1 cellular context compared by ENCODE assay signal in the genomic region with DNA sequence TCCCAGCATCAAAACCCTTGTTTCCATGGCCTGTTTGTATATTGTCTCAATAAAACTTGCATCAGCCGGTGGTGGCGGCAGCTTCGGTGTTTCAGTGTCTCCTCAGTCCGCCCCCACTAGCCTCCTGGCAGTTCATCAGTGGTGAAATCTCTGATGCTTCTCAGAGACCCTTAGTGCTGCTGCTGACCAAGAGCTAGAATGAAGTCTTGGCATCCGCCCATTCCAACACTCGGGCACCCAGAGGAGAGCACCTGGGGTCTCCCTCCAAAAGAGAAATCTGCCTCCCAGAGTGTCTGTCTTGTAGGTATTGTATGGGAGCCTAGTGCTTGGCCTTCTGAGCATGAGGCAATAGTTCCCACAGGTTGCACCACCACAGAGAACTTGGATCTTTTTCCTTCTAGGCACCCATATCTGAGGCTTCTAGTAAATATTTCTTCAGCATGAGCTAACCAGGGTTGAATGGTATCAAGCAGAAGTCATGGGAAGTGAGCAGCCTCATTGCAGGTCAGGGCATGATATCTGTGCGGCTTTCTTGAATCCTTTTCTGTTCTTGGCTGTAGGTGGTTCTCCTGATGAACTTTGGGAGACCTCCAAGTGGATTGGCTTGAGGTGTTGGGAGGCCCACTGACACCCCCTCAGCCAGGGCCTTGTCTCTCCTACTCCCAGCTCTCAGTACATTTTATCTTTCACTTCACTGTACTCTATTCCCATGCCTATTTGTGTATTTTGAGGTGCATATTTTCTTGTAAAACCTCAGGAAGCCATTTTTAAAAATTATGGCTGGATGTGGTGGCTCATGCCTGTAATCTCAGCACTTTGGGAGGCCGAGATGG.
TF ChIP-seq lines count a peak whose summit lies in the region.

No MANE protein-coding gene starts in this region.

TF ChIP-seq in K562, 482 proteins besides CTCF, POLR2A, EP300 and RAD21 (continued from another document and continues in another):
- TF ChIP-seq ZKSCAN8 (CRISPR knock-in tag; IDR thresholded peaks at IDR 0.05) (no peak), KHSRP (IDR thresholded peaks at IDR 0.05) (no peak), DMBX1 (CRISPR knock-in tag; IDR thresholded peaks at IDR 0.05; ENCODE audit: borderline replicate concordance) (no peak; the same call in 1 of the 2 replicates), ZBTB43 (CRISPR knock-in tag; IDR thresholded peaks at IDR 0.05) (no peak; the same call in 1 of the 2 replicates), TRIM24 (IDR thresholded peaks at IDR 0.05) (peak; percentile 58 to 76; a peak in 2 of 4 replicates), E4F1 (CRISPR knock-in tag; IDR thresholded peaks at IDR 0.05; ENCODE audit: borderline replicate concordance) (no peak), PYGO2 (tag; IDR thresholded peaks at IDR 0.05) (no peak), THRB (CRISPR knock-in tag; conservative IDR thresholded peaks at IDR 0.05) (no peak), MTA1 (IDR thresholded peaks at IDR 0.05; ENCODE audit: borderline replicate concordance) (no peak), NR2C2 (CRISPR knock-in tag; IDR thresholded peaks at IDR 0.05) (no peak), NR2C2 (tag; IDR thresholded peaks at IDR 0.05) (0 out of 2 replicates have a peak, but pooled peaks have one; percentile 61), EWSR1 (IDR thresholded peaks at IDR 0.05; ENCODE audit: borderline replicate concordance, low read depth, partially characterized antibody) (no peak), PML (IDR thresholded peaks at IDR 0.05; ENCODE audit: low read length) (0 out of 2 replicates have a peak, but pooled peaks have one; percentile 14), ZBTB1 (CRISPR knock-in tag; IDR thresholded peaks at IDR 0.05; ENCODE audit: borderline replicate concordance, low read depth) (no peak; the same call in 1 of the 2 replicates), RERE (CRISPR knock-in tag; IDR thresholded peaks at IDR 0.05; ENCODE audit: borderline replicate concordance) (peak; percentile 92; the same call in 1 of the 2 replicates), ZNF584 (CRISPR knock-in tag; IDR thresholded peaks at IDR 0.05; ENCODE audit: low read depth) (0 out of 2 replicates have a peak, but pooled peaks have one; percentile 49), MYNN (IDR thresholded peaks at IDR 0.05) (no peak), MYNN (CRISPR knock-in tag; IDR thresholded peaks at IDR 0.05) (no peak), TBP (optimal IDR thresholded peaks at IDR 0.05; ENCODE audit: low read depth, low read length) (no peak), NFYB (IDR thresholded peaks at IDR 0.05; ENCODE audit: extremely low read depth, insufficient read length) (no peak), MEF2A (IDR thresholded peaks at IDR 0.05; ENCODE audit: control insufficient read depth, low read depth, low read length) (no peak), ZFPM2 (CRISPR knock-in tag; IDR thresholded peaks at IDR 0.05) (no peak; the same call in 1 of the 2 replicates), PTRF (tag; IDR thresholded peaks at IDR 0.05) (0 out of 2 replicates have a peak, but pooled peaks have one; percentile 59), L3MBTL2 (IDR thresholded peaks at IDR 0.05) (peak; percentile 72), FOXA3 (CRISPR knock-in tag; conservative IDR thresholded peaks at IDR 0.05 in 1 of 2, IDR thresholded peaks at IDR 0.05 in 1 of 2) (no peak), POLR2B (IDR thresholded peaks at IDR 0.05; ENCODE audit: low read depth, partially characterized antibody) (peak; percentile 57), ZNF445 (CRISPR knock-in tag; IDR thresholded peaks at IDR 0.05; ENCODE audit: low read depth) (no peak), ZNF583 (CRISPR knock-in tag; IDR thresholded peaks at IDR 0.05) (no peak), HDAC2 (IDR thresholded peaks at IDR 0.05) (peak; percentile 25; the same call in 1 of the 2 replicates), ETS2 (tag; IDR thresholded peaks at IDR 0.05; ENCODE audit: borderline replicate concordance, poor library complexity, severe bottlenecking) (no peak), TFE3 (CRISPR knock-in tag; IDR thresholded peaks at IDR 0.05) (no peak; the same call in 1 of the 2 replicates), ZNF76 (CRISPR knock-in tag; IDR thresholded peaks at IDR 0.05; ENCODE audit: borderline replicate concordance) (no peak), MAFF (IDR thresholded peaks at IDR 0.05; ENCODE audit: low read length) (no peak), RB1 (IDR thresholded peaks at IDR 0.05; ENCODE audit: low read depth) (no peak), ZNF778 (CRISPR knock-in tag; IDR thresholded peaks at IDR 0.05) (no peak), KDM2B (CRISPR knock-in tag; IDR thresholded peaks at IDR 0.05) (no peak)
- TF ChIP-seq, protein P1, sequence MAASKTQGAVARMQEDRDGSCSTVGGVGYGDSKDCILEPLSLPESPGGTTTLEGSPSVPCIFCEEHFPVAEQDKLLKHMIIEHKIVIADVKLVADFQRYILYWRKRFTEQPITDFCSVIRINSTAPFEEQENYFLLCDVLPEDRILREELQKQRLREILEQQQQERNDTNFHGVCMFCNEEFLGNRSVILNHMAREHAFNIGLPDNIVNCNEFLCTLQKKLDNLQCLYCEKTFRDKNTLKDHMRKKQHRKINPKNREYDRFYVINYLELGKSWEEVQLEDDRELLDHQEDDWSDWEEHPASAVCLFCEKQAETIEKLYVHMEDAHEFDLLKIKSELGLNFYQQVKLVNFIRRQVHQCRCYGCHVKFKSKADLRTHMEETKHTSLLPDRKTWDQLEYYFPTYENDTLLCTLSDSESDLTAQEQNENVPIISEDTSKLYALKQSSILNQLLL (CRISPR knock-in tag; IDR thresholded peaks at IDR 0.05; ENCODE audit: borderline replicate concordance), result no peak
- TF ChIP-seq, protein P2, sequence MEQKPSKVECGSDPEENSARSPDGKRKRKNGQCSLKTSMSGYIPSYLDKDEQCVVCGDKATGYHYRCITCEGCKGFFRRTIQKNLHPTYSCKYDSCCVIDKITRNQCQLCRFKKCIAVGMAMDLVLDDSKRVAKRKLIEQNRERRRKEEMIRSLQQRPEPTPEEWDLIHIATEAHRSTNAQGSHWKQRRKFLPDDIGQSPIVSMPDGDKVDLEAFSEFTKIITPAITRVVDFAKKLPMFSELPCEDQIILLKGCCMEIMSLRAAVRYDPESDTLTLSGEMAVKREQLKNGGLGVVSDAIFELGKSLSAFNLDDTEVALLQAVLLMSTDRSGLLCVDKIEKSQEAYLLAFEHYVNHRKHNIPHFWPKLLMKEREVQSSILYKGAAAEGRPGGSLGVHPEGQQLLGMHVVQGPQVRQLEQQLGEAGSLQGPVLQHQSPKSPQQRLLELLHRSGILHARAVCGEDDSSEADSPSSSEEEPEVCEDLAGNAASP (IDR thresholded peaks at IDR 0.05), result no peak
- TF ChIP-seq, protein P3, sequence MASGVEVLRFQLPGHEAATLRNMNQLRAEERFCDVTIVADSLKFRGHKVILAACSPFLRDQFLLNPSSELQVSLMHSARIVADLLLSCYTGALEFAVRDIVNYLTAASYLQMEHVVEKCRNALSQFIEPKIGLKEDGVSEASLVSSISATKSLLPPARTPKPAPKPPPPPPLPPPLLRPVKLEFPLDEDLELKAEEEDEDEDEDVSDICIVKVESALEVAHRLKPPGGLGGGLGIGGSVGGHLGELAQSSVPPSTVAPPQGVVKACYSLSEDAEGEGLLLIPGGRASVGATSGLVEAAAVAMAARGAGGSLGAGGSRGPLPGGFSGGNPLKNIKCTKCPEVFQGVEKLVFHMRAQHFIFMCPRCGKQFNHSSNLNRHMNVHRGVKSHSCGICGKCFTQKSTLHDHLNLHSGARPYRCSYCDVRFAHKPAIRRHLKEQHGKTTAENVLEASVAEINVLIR (CRISPR knock-in tag; IDR thresholded peaks at IDR 0.05), result no peak
- TF ChIP-seq, protein P4, sequence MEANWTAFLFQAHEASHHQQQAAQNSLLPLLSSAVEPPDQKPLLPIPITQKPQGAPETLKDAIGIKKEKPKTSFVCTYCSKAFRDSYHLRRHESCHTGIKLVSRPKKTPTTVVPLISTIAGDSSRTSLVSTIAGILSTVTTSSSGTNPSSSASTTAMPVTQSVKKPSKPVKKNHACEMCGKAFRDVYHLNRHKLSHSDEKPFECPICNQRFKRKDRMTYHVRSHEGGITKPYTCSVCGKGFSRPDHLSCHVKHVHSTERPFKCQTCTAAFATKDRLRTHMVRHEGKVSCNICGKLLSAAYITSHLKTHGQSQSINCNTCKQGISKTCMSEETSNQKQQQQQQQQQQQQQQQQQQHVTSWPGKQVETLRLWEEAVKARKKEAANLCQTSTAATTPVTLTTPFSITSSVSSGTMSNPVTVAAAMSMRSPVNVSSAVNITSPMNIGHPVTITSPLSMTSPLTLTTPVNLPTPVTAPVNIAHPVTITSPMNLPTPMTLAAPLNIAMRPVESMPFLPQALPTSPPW (CRISPR knock-in tag; IDR thresholded peaks at IDR 0.05), result no peak
